In the genomic region with DNA sequence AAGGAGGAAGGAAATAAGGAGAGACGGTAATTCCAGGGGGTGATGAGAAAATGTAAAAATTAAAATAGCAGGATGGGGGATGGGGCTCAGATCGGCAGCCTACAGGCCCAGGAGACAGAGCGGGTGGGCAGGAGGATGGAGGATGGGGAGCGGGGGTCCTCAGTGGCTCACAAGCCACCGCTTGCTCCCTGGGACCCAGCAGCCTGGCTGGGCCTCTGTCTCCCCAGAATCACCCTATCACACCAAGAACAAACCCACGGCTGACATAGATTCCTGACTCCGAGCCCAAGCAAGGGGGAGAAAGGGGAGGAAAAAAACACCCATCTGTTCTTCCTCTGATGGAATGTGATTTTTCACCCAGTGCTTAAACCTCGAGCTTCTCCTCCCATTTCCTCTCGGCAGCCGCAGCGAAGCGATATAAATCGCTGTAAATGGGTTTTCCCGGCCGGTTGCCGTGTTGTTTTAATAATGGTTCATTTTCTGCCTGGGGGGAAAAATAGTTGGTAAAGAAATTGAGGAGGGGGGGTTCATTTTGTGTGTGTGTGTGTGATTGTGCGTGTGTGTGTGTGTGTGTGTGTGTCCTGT, we compare ENCODE assay signal across 8 cellular contexts. TPM values are rescaled to one million over a fixed set of nuclear protein-coding genes. Genes with fewer than 3 reads are reported as not detected.
DNase-seq lines count a peak whose midpoint lies in the region; TF ChIP-seq lines count a peak whose summit lies in the region.
"Not testable (repeated sequence)": the region's sequence is repeated elsewhere in the genome, so short reads cannot be mapped to it uniquely, and the experiment has no call there.

No MANE protein-coding gene starts in this region.

- TF ChIP-seq POLR2A in esophagus squamous epithelium (IDR thresholded peaks at IDR 0.05): not testable (repeated sequence)

- H3K4me3 Mint-ChIP-seq in immature natural killer cell (peak overlapping the region; percentile 22 to 67 (median 65)), type B pancreatic cell (peak overlapping the region; percentile 52)
- H3K4me3 Mint-ChIP-seq in nephron progenitor cell: not testable (repeated sequence)

- peak overlapping the region in 3 of 6 donors; percentile 42 to 63 (median 45) for H3K27ac Mint-ChIP-seq in immature natural killer cell
- peak overlapping the region; percentile 92 for H3K27ac Mint-ChIP-seq in nephron progenitor cell
- H3K27ac Mint-ChIP-seq in type B pancreatic cell: not testable (repeated sequence)

- not testable (repeated sequence) for H3K36me3 ChIP-seq in H7 (replicated peaks; ENCODE audit: control insufficient read depth, insufficient read depth, low read length); esophagus squamous epithelium

- H3K4me3 ChIP-seq in AG10803 (ENCODE audit: low read length); H7 (ENCODE audit: insufficient read depth, low read depth, low read length); esophagus squamous epithelium: not testable (repeated sequence)

- not testable (repeated sequence) for H3K36me3 Mint-ChIP-seq in immature natural killer cell; nephron progenitor cell (ENCODE audit: low read depth); type B pancreatic cell

- H3K4me1 Mint-ChIP-seq in immature natural killer cell (peaks cover 14 to 15% of the 10 kb centered on the region in 2 donors), nephron progenitor cell (peaks cover 27% of the 10 kb centered on the region), type B pancreatic cell (ENCODE audit: unreplicated experiment) (peaks cover 20% of the 10 kb centered on the region)

- H3K27ac ChIP-seq in esophagus squamous epithelium: peak overlapping the region in 3 of 4 donors; percentile 30 to 63 (median 54)

- WGBS in esophagus squamous epithelium, 2 donors: 29 to 34% methylated on average over 15 of the region's 17 CpGs

- not testable (repeated sequence) for TF ChIP-seq CTCF in AG10803 (conservative IDR thresholded peaks at IDR 0.05; ENCODE audit: low read length); esophagus squamous epithelium (IDR thresholded peaks at IDR 0.05); nephron progenitor cell (IDR thresholded peaks at IDR 0.05); type B pancreatic cell (conservative IDR thresholded peaks at IDR 0.05)

- peak; percentile 42 for DNase-seq in AG10803 (ENCODE audit: low read depth)
- peak; percentile 8 for DNase-seq in H7
- peak; percentile 35 for DNase-seq in UCSD-AML1 (lab: John Stamatoyannopoulos, UW; ENCODE audit: unreplicated experiment)
- DNase-seq in amniotic epithelial cell (ENCODE audit: low read depth): peak; percentile 75
- not testable (repeated sequence) for DNase-seq in esophagus squamous epithelium (lab: John Stamatoyannopoulos, UW); immature natural killer cell; nephron progenitor cell; type B pancreatic cell (ENCODE audit: extremely low spot score, unreplicated experiment)

- H3K27me3 ChIP-seq in H7 (ENCODE audit: control insufficient read depth, insufficient read depth, low read length); esophagus squamous epithelium: not testable (repeated sequence)

- H3K9me3 ChIP-seq in esophagus squamous epithelium: not testable (repeated sequence)

- not testable (repeated sequence) for H3K4me1 ChIP-seq in esophagus squamous epithelium

- not testable (repeated sequence) for H3K27me3 Mint-ChIP-seq in immature natural killer cell (ENCODE audit: low read depth in 3 of 3); nephron progenitor cell (ENCODE audit: low read depth, poor library complexity); type B pancreatic cell

- not testable (repeated sequence) for H3K9me3 Mint-ChIP-seq in immature natural killer cell, nephron progenitor cell, type B pancreatic cell

- intact Hi-C loops in esophagus squamous epithelium (cut with DNase I): not testable (repeated sequence)

RNA-seq across cellular contexts. Expression of a gene that starts 22.6 kb away (rescaled TPM):
- 60.7 and 74.4 TPM in 2 replicates for total RNA-seq in H7 (2014; rRNA removed; shearing (Covaris generic))
- total RNA-seq in esophagus squamous epithelium (10 to 100 TPM in 2 of 4 donors, 1 to 10 TPM in 2; 6.2 to 21.5 (median 10.7) TPM), type B pancreatic cell (ENCODE audit: low replicate concordance) (24.9 and 62.4 TPM in 2 replicates)
- 1 to 10 TPM in 1 of 3 donors, under 1 TPM in 2; 0.52 to 2.1 (median 0.53) TPM for polyA plus RNA-seq in immature natural killer cell
